ENCODE assay signal across 11 cellular contexts in the genomic region with DNA sequence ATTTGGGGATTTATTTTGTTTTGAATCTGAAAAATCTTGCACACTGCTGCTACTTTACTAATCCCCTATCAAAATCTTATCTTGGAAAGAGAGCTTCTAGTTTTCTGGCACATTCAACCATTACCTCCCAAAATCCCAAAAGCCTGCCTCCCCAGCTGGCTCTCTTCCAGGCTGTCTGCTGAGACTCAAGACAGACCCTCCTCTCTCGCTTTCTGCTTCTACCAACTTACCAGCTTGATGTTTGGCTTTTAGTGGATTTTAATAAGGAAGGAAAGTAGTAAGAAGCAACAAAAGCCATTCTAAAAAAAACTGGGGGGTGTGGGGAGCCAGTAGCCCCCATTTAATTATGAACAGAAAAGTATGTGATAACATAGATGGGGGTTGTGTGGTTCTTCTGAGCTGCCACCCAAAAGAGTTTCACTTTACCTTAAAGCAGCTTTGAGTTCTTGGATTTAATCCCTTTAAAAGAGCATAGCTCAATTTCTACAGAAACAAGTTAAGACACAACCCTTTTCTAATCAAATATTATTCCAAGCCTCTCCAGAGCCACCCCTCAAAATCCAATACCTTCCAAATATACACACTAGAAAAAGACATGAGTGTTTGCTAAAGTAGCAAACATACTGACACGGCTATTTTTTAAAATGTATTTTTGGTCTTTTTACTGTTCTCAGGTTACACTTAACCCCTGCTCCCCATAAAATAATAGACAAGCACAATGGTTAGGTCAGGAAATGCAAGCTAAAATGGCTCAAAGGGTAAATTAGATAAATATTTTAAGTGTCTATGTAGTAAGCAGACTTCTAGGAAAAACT.
DNase-seq lines count a peak whose midpoint lies in the region; ATAC-seq and TF ChIP-seq lines count a peak whose summit lies in the region.
"Had no signal": no experiment of that assay in that cellular context is flagged by ENCODE, and none has a peak within 500 bp of the region (broad histone marks: within the 10 kb centered on the region; RNA-seq: fewer than 3 reads in every experiment).

No MANE protein-coding gene starts in this region.

- TF ChIP-seq CTCF in MCF 10A (IDR thresholded peaks at IDR 0.05; ENCODE audit: unreplicated experiment) (no peak), breast epithelium (IDR thresholded peaks at IDR 0.05) (no peak), glutamatergic neuron (IDR thresholded peaks at IDR 0.05; ENCODE audit: partially characterized antibody, unreplicated experiment) (no peak), upper lobe of right lung (IDR thresholded peaks at IDR 0.05) (no peak)

- H3K36me3 ChIP-seq in breast epithelium (no peaks in the 10 kb centered on the region), SK-N-MC (ENCODE audit: insufficient read depth, low read length) (no peaks in the 10 kb centered on the region), upper lobe of right lung (no peaks in the 10 kb centered on the region)

- no peak overlapping the region for H3K4me3 Mint-ChIP-seq in MCF 10A (ENCODE audit: unreplicated experiment)
- peak overlapping the region; percentile 78 for H3K4me3 Mint-ChIP-seq in glutamatergic neuron (ENCODE audit: unreplicated experiment)
- no peak overlapping the region for H3K4me3 Mint-ChIP-seq in activated CD4-positive, alpha-beta T cell treated with anti-CD3 and anti-CD28 coated beads for 36 hours
- H3K4me3 Mint-ChIP-seq: CD4-positive, CD25-positive, alpha-beta regulatory T cell had no signal

- H3K4me1 ChIP-seq in breast epithelium (no peaks in the 10 kb centered on the region), upper lobe of right lung (peaks cover 5% of the 10 kb centered on the region)

- no peaks in the 10 kb centered on the region for H3K36me3 Mint-ChIP-seq in MCF 10A (ENCODE audit: insufficient read depth, unreplicated experiment)
- no peaks in the 10 kb centered on the region for H3K36me3 Mint-ChIP-seq in glutamatergic neuron (ENCODE audit: unreplicated experiment)
- H3K36me3 Mint-ChIP-seq in activated CD4-positive, alpha-beta T cell treated with anti-CD3 and anti-CD28 coated beads for 36 hours (ENCODE audit: low read depth), result no peaks in the 10 kb centered on the region
- H3K36me3 Mint-ChIP-seq: CD4-positive, CD25-positive, alpha-beta regulatory T cell had no signal

- CTCF ChIA-PET in MCF 10A (lab: Yijun Ruan, JAX), result interaction anchor here (0.6 to 2.6 kb wide), 13 partner anchors 14 to 709 kb away, joined by 3 to 9 read pairs (median 3); no protein-coding TSS in a partner anchor
- CTCF ChIA-PET in activated CD4-positive, alpha-beta T cell treated with anti-CD3 and anti-CD28 coated beads for 36 hours (lab: Charles Lee), result interaction anchor here (0.7 to 2.2 kb wide), 3 partner anchors 9 to 67 kb away, joined by 3 to 5 read pairs (median 3); no protein-coding TSS in a partner anchor

- H3K9ac ChIP-seq in SK-N-MC (ENCODE audit: insufficient read length), result peak overlapping the region; percentile 43

- TF ChIP-seq POLR2A in breast epithelium (IDR thresholded peaks at IDR 0.05), result no peak

- intact Hi-C loops in MCF 10A (cut with micrococcal nuclease) (loop anchor here (5.0 kb wide), 1 partner anchor 56 kb away; no protein-coding TSS in a partner anchor), breast epithelium (cut with DNase I; ENCODE audit: low total_unique reads) (no loop called here), upper lobe of right lung (cut with DNase I) (no loop called here)
- intact Hi-C loops in activated CD4-positive, alpha-beta T cell treated with anti-CD3 and anti-CD28 coated beads for 36 hours (cut with DNase I, micrococcal nuclease), result no loop called here

- BruUV-seq in MCF 10A (replicated peaks; lab: Mats Ljungman, UMichigan), result no TSS peak

- no peak for ATAC-seq in upper lobe of right lung
- no peak for ATAC-seq in activated CD4-positive, alpha-beta T cell treated with anti-CD3 and anti-CD28 coated beads for 36 hours

- H3K27ac ChIP-seq in breast epithelium, result no peak overlapping the region
- peak overlapping the region; percentile 66 for H3K27ac ChIP-seq in SK-N-MC
- H3K27ac ChIP-seq in upper lobe of right lung, result no peak overlapping the region

- H3K9me3 ChIP-seq in breast epithelium (no peaks in the 10 kb centered on the region), SK-N-MC (ENCODE audit: low read depth, low read length) (no peaks in the 10 kb centered on the region), upper lobe of right lung (no peaks in the 10 kb centered on the region)

- H3K4me3 ChIP-seq in breast epithelium, result no peak overlapping the region
- peak overlapping the region; percentile 71 for H3K4me3 ChIP-seq in SK-N-MC
- H3K4me3 ChIP-seq in upper lobe of right lung, result peak overlapping the region; percentile 1

- POLR2A ChIA-PET in MCF 10A (lab: Yijun Ruan, JAX), result interaction anchor here (0.6 to 2.1 kb wide), 12 partner anchors 13 to 704 kb away, joined by 3 to 10 read pairs (median 3); no protein-coding TSS in a partner anchor
- POLR2A ChIA-PET in activated CD4-positive, alpha-beta T cell treated with anti-CD3 and anti-CD28 coated beads for 36 hours (lab: Charles Lee), result interaction anchor here (0.5 kb wide), 1 partner anchor 1345 kb away, joined by 3 read pairs; no protein-coding TSS in a partner anchor

- no peaks in the 10 kb centered on the region for H3K27me3 Mint-ChIP-seq in MCF 10A (ENCODE audit: insufficient read depth, unreplicated experiment)
- H3K27me3 Mint-ChIP-seq in glutamatergic neuron (ENCODE audit: unreplicated experiment), result peaks cover 8% of the 10 kb centered on the region
- H3K27me3 Mint-ChIP-seq in activated CD4-positive, alpha-beta T cell treated with anti-CD3 and anti-CD28 coated beads for 36 hours, result peaks cover 18% of the 10 kb centered on the region

- H3K27me3 ChIP-seq in breast epithelium, result no peaks in the 10 kb centered on the region
- no peaks in the 10 kb centered on the region for H3K27me3 ChIP-seq in upper lobe of right lung

- H3K4me1 Mint-ChIP-seq in MCF 10A (ENCODE audit: insufficient read depth, unreplicated experiment), result peaks cover 21% of the 10 kb centered on the region
- H3K4me1 Mint-ChIP-seq in glutamatergic neuron (ENCODE audit: low read depth, unreplicated experiment), result peaks cover 51% of the 10 kb centered on the region
- peaks cover 16% of the 10 kb centered on the region for H3K4me1 Mint-ChIP-seq in activated CD4-positive, alpha-beta T cell treated with anti-CD3 and anti-CD28 coated beads for 36 hours

- H3K9me3 Mint-ChIP-seq in MCF 10A (ENCODE audit: unreplicated experiment) (no peaks in the 10 kb centered on the region), glutamatergic neuron (ENCODE audit: unreplicated experiment) (peaks cover 2% of the 10 kb centered on the region)
- H3K9me3 Mint-ChIP-seq in activated CD4-positive, alpha-beta T cell treated with anti-CD3 and anti-CD28 coated beads for 36 hours (ENCODE audit: low read depth), result no peaks in the 10 kb centered on the region

- DNase-seq in MCF 10A (ENCODE audit: unreplicated experiment) (peak; percentile 8), breast epithelium (ENCODE audit: low spot score in 2 of 2) (no peak), SK-N-MC (ENCODE audit: low read depth, low spot score) (no peak), glutamatergic neuron (no peak), upper lobe of right lung (no peak), GF-D8 (lab: John Stamatoyannopoulos, UW) (no peak)
- no peak for DNase-seq in stimulated activated CD4-positive, alpha-beta T cell treated with anti-CD3 and anti-CD28 coated beads, Interleukin-15, amount 100 ng/mL, for 24 hours
- DNase-seq in activated CD4-positive, alpha-beta T cell treated with anti-CD3 and anti-CD28 coated beads for 36 hours, result no peak
- DNase-seq: activated naive CD4-positive, alpha-beta T cell treated with Interleukin-2 at 50 U/mL for 16 hours; CD4-positive, CD25-positive, alpha-beta regulatory T cell; SHP77 treated with DMSO at 0.1 percent for 48 hours had no signal

- H3K27ac Mint-ChIP-seq in MCF 10A (ENCODE audit: low read depth, unreplicated experiment) (peak overlapping the region; percentile 61), glutamatergic neuron (ENCODE audit: unreplicated experiment) (peak overlapping the region; percentile 97)
- no peak overlapping the region for H3K27ac Mint-ChIP-seq in activated CD4-positive, alpha-beta T cell treated with anti-CD3 and anti-CD28 coated beads for 36 hours

Comparison
In these comparisons a context has a peak if more than half of its experiments do, and no peak if none do; other contexts are left out.
1. H3K4me3 ChIP-seq: peak in SK-N-MC (single experiment) and upper lobe of right lung (single experiment); none in breast epithelium (0 of 3).